22 cellular contexts compared by ENCODE assay signal in the genomic region with DNA sequence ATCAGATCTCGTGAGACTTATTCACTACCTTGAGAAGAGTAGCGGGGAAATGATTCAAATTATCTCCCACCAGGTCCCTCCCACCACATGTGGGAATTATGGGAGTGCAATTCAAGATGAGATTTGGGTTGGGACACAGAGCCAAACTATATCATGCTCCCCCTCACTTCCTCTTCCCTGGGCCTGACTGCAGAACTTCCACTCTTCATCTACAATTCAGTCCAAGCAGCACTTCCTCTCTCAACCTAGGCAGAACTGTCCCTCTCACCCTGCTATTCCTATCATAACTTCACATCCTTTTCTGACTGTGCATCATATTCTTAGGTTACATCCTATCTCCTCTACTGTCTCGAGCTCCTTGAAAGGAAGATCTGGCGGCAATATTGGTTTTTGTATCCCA.
"Had no signal": no experiment of that assay in that cellular context is flagged by ENCODE, and none has a peak within 500 bp of the region (broad histone marks: within the 10 kb centered on the region; RNA-seq: fewer than 3 reads in every experiment).

No MANE protein-coding gene starts in this region.

- DNase-seq: activated B cell treated with CpG ODN at 0.5 μM for 24 hours; activated CD4-positive, alpha-beta T cell treated with anti-CD3 and anti-CD28 coated beads for 1 hour; activated CD4-positive, alpha-beta T cell treated with anti-CD3 and anti-CD28 coated beads, Interleukin-2, amount 10 ng/mL, durations not matched to agents 24 days and 14 days; activated CD4-positive, alpha-beta T cell treated with anti-CD3 and anti-CD28 coated beads, Interleukin-2, amount 50 U/mL, for 48 hours; activated CD8-positive, alpha-beta memory T cell treated with anti-CD3 and anti-CD28 coated beads, Interleukin-2, amount 10 ng/mL, durations not matched to agents 7 days and 5 days; activated effector memory CD4-positive, alpha-beta T cell treated with Interleukin-2 at 50 U/mL for 16 hours; activated naive CD4-positive, alpha-beta T cell treated with Interleukin-2 at 50 U/mL for 16 hours; activated T-cell treated with anti-CD3 and anti-CD28 coated beads, Interleukin-2, amount 50 U/mL, for 24 hours; amygdala; NCI-H1105 treated with DMSO at 0.1 percent for 48 hours; NCI-H1436 treated with DMSO at 0.1 percent for 48 hours; NCI-H187; NCI-H2081; NCI-H446; NCI-H524; PC-3; SHP77; T-cell; T-helper 2 cell; T1000 had no signal

- FAIRE-seq: astrocyte, RCC 7860 had no signal

- ATAC-seq: activated CD8-positive, alpha-beta memory T cell treated with anti-CD3 and anti-CD28 coated beads, Interleukin-2, amount 10 ng/mL, durations not matched to agents 7 days and 5 days; PC-3; T-cell had no signal
